Comparison of ENCODE assay signal across 8 cellular contexts in genomic region chr7:105336009-105336408, GRCh38. TPM values are rescaled to one million over a fixed set of nuclear protein-coding genes. Genes with fewer than 3 reads are reported as not detected.
DNase-seq lines count a peak whose midpoint lies in the region; ATAC-seq, FAIRE-seq and TF ChIP-seq lines count a peak whose summit lies in the region.

No MANE protein-coding gene starts in this region.

- no peaks in the 10 kb centered on the region for H3K27me3 ChIP-seq in GM12878 (replicated peaks in 1 of 2; ENCODE audit: control insufficient read depth in 2 of 2, insufficient read depth in 2 of 2, low read length in 1 of 2)
- H3K27me3 ChIP-seq in aorta (ENCODE audit: control insufficient read depth in 1 of 2, insufficient read depth in 2 of 2, low read length in 1 of 2), result no peaks in the 10 kb centered on the region

- in situ Hi-C loops in GM12878 (cut with MboI), result no loop called here

- RAD21 ChIA-PET in GM12878 (lab: Charles Lee; ENCODE audit: unreplicated experiment), result interaction anchor here (0.7 kb wide), 1 partner anchor 137 kb away, joined by 3 read pairs; no protein-coding TSS in a partner anchor

- no peaks in the 10 kb centered on the region for H3K36me3 ChIP-seq in GM12878 (ENCODE audit: control insufficient read depth in 2 of 2, insufficient read depth in 2 of 2, low read length in 1 of 2)
- H3K36me3 ChIP-seq in aorta (ENCODE audit: control insufficient read depth in 1 of 2, insufficient read depth in 2 of 2, low read length in 1 of 2), result no peaks in the 10 kb centered on the region

- H4K20me1 ChIP-seq in GM12878 (ENCODE audit: control insufficient read depth, insufficient read depth), result no peaks in the 10 kb centered on the region; the same call in none of the 2 replicates

- BruUV-seq in GM12878 (replicated peaks; lab: Mats Ljungman, UMichigan), result no TSS peak

- no peaks in the 10 kb centered on the region for H3K36me3 Mint-ChIP-seq in mesothelial cell of epicardium

- H3K4me3 ChIP-seq in GM12878 (no peak overlapping the region), aorta (ENCODE audit: low read length in 2 of 2) (no peak overlapping the region)

- TF ChIP-seq POLR2A in GM12878 (IDR thresholded peaks at IDR 0.05; ENCODE audit: low read depth, low read length), result no peak

- 0% methylated on average over 1 of the region's 1 CpG for WGBS in GM12878 (ENCODE audit: insufficient coverage, insufficient replicate concordance, low lambda C conversion rate, missing lambda C conversion rate)
- WGBS in aorta, 2 donors, result 23 to 24% methylated on average over 1 of the region's 1 CpG

- H3K9ac ChIP-seq in GM12878 (ENCODE audit: control insufficient read depth, insufficient read depth, low read length), result no peak overlapping the region

- CTCF ChIA-PET in GM12878 (lab: Yijun Ruan, JAX), result interaction anchor here (1.1 to 2.4 kb wide), 5 partner anchors 8 to 355 kb away, joined by 3 to 13 read pairs (median 3); no protein-coding TSS in a partner anchor

- H3K9me3 ChIP-seq in GM12878 (replicated peaks; ENCODE audit: control insufficient read depth, insufficient read depth, low read length) (no peaks in the 10 kb centered on the region), aorta (ENCODE audit: control insufficient read depth, low read length) (no peaks in the 10 kb centered on the region)

- no peak overlapping the region for H2AFZ ChIP-seq in GM12878 (ENCODE audit: control insufficient read depth, low read depth, low read length)

- H3K9me3 Mint-ChIP-seq in mesothelial cell of epicardium, result no peaks in the 10 kb centered on the region

- no peaks in the 10 kb centered on the region for H3K27me3 Mint-ChIP-seq in mesothelial cell of epicardium (ENCODE audit: low read depth)

- H3K4me1 Mint-ChIP-seq in mesothelial cell of epicardium, result peaks cover 3% of the 10 kb centered on the region

- no peak overlapping the region for H3K27ac Mint-ChIP-seq in mesothelial cell of epicardium

- H3K4me3 Mint-ChIP-seq in mesothelial cell of epicardium, result no peak overlapping the region

- no peak overlapping the region for H3K27ac ChIP-seq in GM12878 (ENCODE audit: control insufficient read depth, insufficient read depth)
- H3K27ac ChIP-seq in aorta (ENCODE audit: low read depth in 1 of 2, low read length in 2 of 2), result no peak overlapping the region

- peaks cover 4% of the 10 kb centered on the region for H3K79me2 ChIP-seq in GM12878 (ENCODE audit: control insufficient read depth, insufficient read depth, low read length)

- peak; percentile 12 for DNase-seq in AG20443 (ENCODE audit: low spot score)
- DNase-seq in HT-29 (ENCODE audit: low spot score), result peak; percentile 50
- DNase-seq in GM12878 (ENCODE audit: low read depth, low spot score), result no peak
- no peak for DNase-seq in mesothelial cell of epicardium (ENCODE audit: low spot score in 2 of 2, unreplicated experiment in 2 of 2)
- DNase-seq in posterior vena cava (ENCODE audit: low spot score), result no peak
- no peak for DNase-seq in aorta
- no peak for DNase-seq in COR-L47 (lab: John Stamatoyannopoulos, UW)

- no peak overlapping the region for H3K4me2 ChIP-seq in GM12878 (ENCODE audit: control insufficient read depth, insufficient read depth)

- ATAC-seq in GM12878 (no peak), aorta (ENCODE audit: low FRiP score) (no peak), GM18909 (IDR thresholded peaks at IDR 0.05; ENCODE audit: poor library complexity, unreplicated experiment) (no peak)

- no peaks in the 10 kb centered on the region for H3K4me1 ChIP-seq in GM12878 (ENCODE audit: control insufficient read depth, insufficient read depth, low read length)
- no peaks in the 10 kb centered on the region for H3K4me1 ChIP-seq in aorta (ENCODE audit: control insufficient read depth in 1 of 2, insufficient read depth in 2 of 2, low read length in 2 of 2)

- SMC1A ChIA-PET in GM12878 (lab: Charles Lee; ENCODE audit: uncharacterized antibody, unreplicated experiment), result interaction anchor here (0.8 to 5.5 kb wide), 3 partner anchors 9 to 196 kb away, joined by 3 to 25 read pairs (median 4); no protein-coding TSS in a partner anchor

- TF ChIP-seq EP300 in GM12878 (IDR thresholded peaks at IDR 0.05; ENCODE audit: borderline replicate concordance in 1 of 2, control insufficient read depth in 1 of 2, low read depth in 2 of 2, low read length in 2 of 2), result no peak

- POLR2A ChIA-PET in GM12878 (lab: Charles Lee), result no interaction called here

- peak in 2 of 3 experiments; percentile 26 to 49; a peak in 2 of 6 replicates for TF ChIP-seq CTCF in GM12878 (IDR thresholded peaks at IDR 0.05 in 2 of 3, conservative IDR thresholded peaks at IDR 0.05 in 1 of 3; ENCODE audit: control insufficient read depth in 2 of 3, extremely low read depth in 1 of 3, insufficient read depth in 1 of 3, low read depth in 3 of 3, low read length in 3 of 3)
- TF ChIP-seq CTCF in mesothelial cell of epicardium (IDR thresholded peaks at IDR 0.05; ENCODE audit: unreplicated experiment), result peak; percentile 64

- peak; percentile 26; the same call in 1 of the 2 replicates for TF ChIP-seq RAD21 in GM12878 (IDR thresholded peaks at IDR 0.05; ENCODE audit: insufficient read depth, low read depth, low read length)

- FAIRE-seq in GM12878 (lab: Jason Lieb, UNC), result no peak

- intact Hi-C loops in GM12878 (cut with micrococcal nuclease; ENCODE audit: unreplicated experiment) (loop anchor here (2.0 to 10.0 kb wide), 3 partner anchors 184 to 411 kb away; no protein-coding TSS in a partner anchor), posterior vena cava (cut with DNase I) (no loop called here), aorta (cut with DNase I) (no loop called here)

TF ChIP-seq in GM12878, 131 proteins besides CTCF, POLR2A, EP300 and RAD21:
- no peak for TF ChIP-seq ZNF687 (IDR thresholded peaks at IDR 0.05)
- no peak for TF ChIP-seq SREBF1 (IDR thresholded peaks at IDR 0.05; ENCODE audit: low read length)
- TF ChIP-seq SMC3 (IDR thresholded peaks at IDR 0.05; ENCODE audit: borderline replicate concordance, low read length), result peak; percentile 42; the same call in 1 of the 2 replicates

RNA-seq across cellular contexts. Expression of gene SRPK2, which starts 52.7 kb away (rescaled TPM):
- total RNA-seq in HT-29 (2014; rRNA removed; shearing (Covaris generic)), result 13.5 and 17.4 TPM in 2 replicates
- 88.2 and 88.5 TPM in 2 replicates for total RNA-seq in GM12878 (2013; cell fraction: nucleolus; rRNA removed)
- 23.3 and 26.5 TPM in 2 replicates for total RNA-seq in GM12878 (2014; rRNA removed)
- total RNA-seq in GM12878 (2014; rRNA removed; fragmentation: Illumina TruSeq; extraction: Trizol), result 26.6 and 26.7 TPM in 2 replicates
- total RNA-seq in GM12878 (2021), result 30.2 and 32.8 TPM in 2 replicates
- 13.9 TPM for polyA plus RNA-seq in GM12878 (2011; ENCODE audit: low read depth)
- polyA plus RNA-seq in GM12878 (2011; rRNA removed), result 20.4 and 26.5 TPM in 2 replicates
- 8.8 and 12.5 TPM in 2 replicates for polyA plus RNA-seq in GM12878 (2011; cell fraction: cytosol; rRNA removed)
- 12.7 and 18.8 TPM in 2 replicates for polyA plus RNA-seq in GM12878 (2011; cell fraction: nucleus; rRNA removed)
- 16.8 and 19.6 TPM in 2 replicates for polyA plus RNA-seq in GM12878 (2012)
- polyA plus RNA-seq in GM12878 (2014; fragmentation: Illumina TruSeq; extraction: Trizol), result 25.4 and 25.7 TPM in 2 replicates
- 10 to 100 TPM; 14.2 to 21.5 TPM for polyA plus RNA-seq in GM12878 (2014; fragmentation: Nextera tagmentation; extraction: Ambion mirVana)
- 12.4 and 13.2 TPM in 2 replicates for polyA plus RNA-seq in GM12878 (2014; rRNA removed)
- polyA plus RNA-seq in GM12878 (2016; fragmentation: Nextera tagmentation; extraction: Ambion mirVana), result 10 to 100 TPM; 25.7 to 28.6 TPM
- 22.7 and 27.8 TPM in 2 replicates for polyA minus RNA-seq in GM12878 (2011; rRNA and poly(A)+ RNA removed)
- 6.7 and 7.4 TPM in 2 replicates for polyA minus RNA-seq in GM12878 (2011; cell fraction: cytosol; rRNA and poly(A)+ RNA removed)
- 19.2 and 25.5 TPM in 2 replicates for polyA minus RNA-seq in GM12878 (2011; cell fraction: nucleus; rRNA and poly(A)+ RNA removed)
- 43.8 to 51.4 TPM (median 45.3 TPM) in 3 replicates for total RNA-seq in mesothelial cell of epicardium
- total RNA-seq in posterior vena cava, result 10 to 100 TPM; 41.5 to 52.2 TPM
- total RNA-seq in aorta, result 10 to 100 TPM; 41.2 to 49.7 TPM
- 10 to 100 TPM; 11.5 to 16.2 TPM for polyA plus RNA-seq in aorta

Comparison
In these comparisons a context has a peak if more than half of its experiments do, and no peak if none do; other contexts are left out.
1. DNase-seq: peak in AG20443 (single experiment) and HT-29 (single experiment); none in GM12878 (single experiment), mesothelial cell of epicardium (0 of 2), posterior vena cava (single experiment), aorta (0 of 2) and COR-L47 (single experiment).